1 cellular context compared by ENCODE assay signal in the genomic region with DNA sequence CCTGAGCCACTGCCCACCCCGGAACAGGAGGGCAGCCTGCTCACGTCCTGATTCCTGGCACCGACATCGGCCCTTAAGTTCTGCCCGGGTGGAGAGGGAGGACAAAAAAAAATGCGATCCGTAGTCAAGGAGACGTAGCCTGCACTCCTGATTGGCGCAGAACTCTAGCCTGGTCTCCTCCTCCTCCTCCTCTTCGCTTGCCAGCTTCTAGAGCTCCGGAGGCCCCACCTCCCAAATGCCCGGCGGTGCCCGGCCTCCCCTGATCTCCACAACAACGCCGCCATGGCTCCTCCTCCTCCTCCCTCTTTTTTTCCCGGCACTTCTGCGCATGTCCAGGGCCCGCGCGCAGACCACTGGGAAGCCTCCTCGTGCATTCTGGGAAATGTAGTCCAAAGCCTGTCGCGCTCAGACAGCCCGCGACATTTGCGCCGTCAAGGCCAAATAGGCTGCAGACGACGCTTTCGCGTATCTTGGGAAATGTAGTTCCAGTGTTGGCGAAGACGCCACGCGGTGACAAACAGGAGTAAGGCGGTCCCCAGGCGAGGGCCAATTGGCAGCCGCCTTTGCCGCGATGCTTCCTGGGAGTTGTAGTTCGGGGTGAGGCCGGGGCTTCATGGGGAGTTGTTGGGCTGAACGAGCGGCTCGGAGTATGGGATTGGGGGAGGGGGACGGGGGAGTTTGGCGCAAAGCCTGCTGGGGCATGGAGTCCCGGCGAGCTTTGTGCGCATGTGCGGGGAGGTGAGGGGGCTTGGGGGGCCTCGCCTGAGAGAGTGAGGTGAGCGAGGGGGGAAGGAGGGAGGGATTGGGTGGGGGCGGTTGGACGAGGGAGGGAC.
TF ChIP-seq lines count a peak whose summit lies in the region.

A gene (plus strand): TSS at position 705 of the 833 bp plus-strand sequence. CDS start 5,625 bp downstream, outside the sequence.

TF ChIP-seq in HepG2, 621 proteins besides CTCF, POLR2A, EP300 and RAD21 (continued from another document and continues in another):
- TF ChIP-seq, protein P1, sequence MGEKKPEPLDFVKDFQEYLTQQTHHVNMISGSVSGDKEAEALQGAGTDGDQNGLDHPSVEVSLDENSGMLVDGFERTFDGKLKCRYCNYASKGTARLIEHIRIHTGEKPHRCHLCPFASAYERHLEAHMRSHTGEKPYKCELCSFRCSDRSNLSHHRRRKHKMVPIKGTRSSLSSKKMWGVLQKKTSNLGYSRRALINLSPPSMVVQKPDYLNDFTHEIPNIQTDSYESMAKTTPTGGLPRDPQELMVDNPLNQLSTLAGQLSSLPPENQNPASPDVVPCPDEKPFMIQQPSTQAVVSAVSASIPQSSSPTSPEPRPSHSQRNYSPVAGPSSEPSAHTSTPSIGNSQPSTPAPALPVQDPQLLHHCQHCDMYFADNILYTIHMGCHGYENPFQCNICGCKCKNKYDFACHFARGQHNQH (CRISPR knock-in tag; IDR thresholded peaks at IDR 0.05): peak; percentile 20; the same call in 1 of the 2 replicates
- peak; percentile 67 for TF ChIP-seq FOXK1 (CRISPR knock-in tag; IDR thresholded peaks at IDR 0.05; ENCODE audit: borderline replicate concordance, low read depth)
- TF ChIP-seq ZNF644 (CRISPR knock-in tag; IDR thresholded peaks at IDR 0.05; ENCODE audit: low read depth): no peak
- TF ChIP-seq ELF3 (CRISPR knock-in tag; IDR thresholded peaks at IDR 0.05): peak; percentile 56; the same call in 1 of the 2 replicates
- TF ChIP-seq XRCC5 (optimal IDR thresholded peaks at IDR 0.05; ENCODE audit: low read length): peak; percentile 53
- TF ChIP-seq MAFK (conservative IDR thresholded peaks at IDR 0.05 in 1 of 2, IDR thresholded peaks at IDR 0.05 in 1 of 2; ENCODE audit: low read length in 2 of 2): peak in 1 of 2 experiments; percentile 2; a peak in 1 of 4 replicates
- peak; percentile 80; the same call in 1 of the 2 replicates for TF ChIP-seq SALL2 (CRISPR knock-in tag; IDR thresholded peaks at IDR 0.05)
- peak; percentile 91 for TF ChIP-seq HNRNPL (IDR thresholded peaks at IDR 0.05; ENCODE audit: low read depth, low read length)
- TF ChIP-seq, protein P2, sequence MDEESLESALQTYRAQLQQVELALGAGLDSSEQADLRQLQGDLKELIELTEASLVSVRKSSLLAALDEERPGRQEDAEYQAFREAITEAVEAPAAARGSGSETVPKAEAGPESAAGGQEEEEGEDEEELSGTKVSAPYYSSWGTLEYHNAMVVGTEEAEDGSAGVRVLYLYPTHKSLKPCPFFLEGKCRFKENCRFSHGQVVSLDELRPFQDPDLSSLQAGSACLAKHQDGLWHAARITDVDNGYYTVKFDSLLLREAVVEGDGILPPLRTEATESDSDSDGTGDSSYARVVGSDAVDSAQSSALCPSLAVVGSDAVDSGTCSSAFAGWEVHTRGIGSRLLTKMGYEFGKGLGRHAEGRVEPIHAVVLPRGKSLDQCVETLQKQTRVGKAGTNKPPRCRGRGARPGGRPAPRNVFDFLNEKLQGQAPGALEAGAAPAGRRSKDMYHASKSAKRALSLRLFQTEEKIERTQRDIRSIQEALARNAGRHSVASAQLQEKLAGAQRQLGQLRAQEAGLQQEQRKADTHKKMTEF (CRISPR knock-in tag; IDR thresholded peaks at IDR 0.05): peak; percentile 49
- no peak for TF ChIP-seq ZNF557 (CRISPR knock-in tag; IDR thresholded peaks at IDR 0.05)
- TF ChIP-seq GLI4 (CRISPR knock-in tag; IDR thresholded peaks at IDR 0.05; ENCODE audit: borderline replicate concordance): no peak
- no peak; the same call in 1 of the 2 replicates for TF ChIP-seq SIN3B (IDR thresholded peaks at IDR 0.05; ENCODE audit: low read length)
- no peak for TF ChIP-seq ZNF225 (CRISPR knock-in tag; IDR thresholded peaks at IDR 0.05)
- TF ChIP-seq GATAD1 (CRISPR knock-in tag; IDR thresholded peaks at IDR 0.05): peak; percentile 82
- TF ChIP-seq, protein P3, sequence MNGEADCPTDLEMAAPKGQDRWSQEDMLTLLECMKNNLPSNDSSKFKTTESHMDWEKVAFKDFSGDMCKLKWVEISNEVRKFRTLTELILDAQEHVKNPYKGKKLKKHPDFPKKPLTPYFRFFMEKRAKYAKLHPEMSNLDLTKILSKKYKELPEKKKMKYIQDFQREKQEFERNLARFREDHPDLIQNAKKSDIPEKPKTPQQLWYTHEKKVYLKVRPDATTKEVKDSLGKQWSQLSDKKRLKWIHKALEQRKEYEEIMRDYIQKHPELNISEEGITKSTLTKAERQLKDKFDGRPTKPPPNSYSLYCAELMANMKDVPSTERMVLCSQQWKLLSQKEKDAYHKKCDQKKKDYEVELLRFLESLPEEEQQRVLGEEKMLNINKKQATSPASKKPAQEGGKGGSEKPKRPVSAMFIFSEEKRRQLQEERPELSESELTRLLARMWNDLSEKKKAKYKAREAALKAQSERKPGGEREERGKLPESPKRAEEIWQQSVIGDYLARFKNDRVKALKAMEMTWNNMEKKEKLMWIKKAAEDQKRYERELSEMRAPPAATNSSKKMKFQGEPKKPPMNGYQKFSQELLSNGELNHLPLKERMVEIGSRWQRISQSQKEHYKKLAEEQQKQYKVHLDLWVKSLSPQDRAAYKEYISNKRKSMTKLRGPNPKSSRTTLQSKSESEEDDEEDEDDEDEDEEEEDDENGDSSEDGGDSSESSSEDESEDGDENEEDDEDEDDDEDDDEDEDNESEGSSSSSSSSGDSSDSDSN (CRISPR knock-in tag; IDR thresholded peaks at IDR 0.05): peak; percentile 40; the same call in 1 of the 2 replicates
- TF ChIP-seq ZNF24 (IDR thresholded peaks at IDR 0.05): no peak
- peak; percentile 51; the same call in 1 of the 2 replicates for TF ChIP-seq FOXC1 (CRISPR knock-in tag; IDR thresholded peaks at IDR 0.05; ENCODE audit: borderline replicate concordance)
- TF ChIP-seq CBX5 (CRISPR knock-in tag; IDR thresholded peaks at IDR 0.05; ENCODE audit: borderline replicate concordance): no peak
- TF ChIP-seq CHD2 (IDR thresholded peaks at IDR 0.05; ENCODE audit: low read depth, low read length): peak; percentile 90
- 0 out of 2 replicates have a peak, but pooled peaks have one; percentile 28 for TF ChIP-seq DR1 (CRISPR knock-in tag; IDR thresholded peaks at IDR 0.05)
- TF ChIP-seq RBM22 (optimal IDR thresholded peaks at IDR 0.05; ENCODE audit: low read length): no peak
- TF ChIP-seq POGZ (CRISPR knock-in tag; IDR thresholded peaks at IDR 0.05): peak; percentile 74
- TF ChIP-seq ZKSCAN8 (CRISPR knock-in tag; IDR thresholded peaks at IDR 0.05; ENCODE audit: borderline replicate concordance): peak; percentile 26; the same call in 1 of the 2 replicates
- no peak for TF ChIP-seq NONO (IDR thresholded peaks at IDR 0.05)
- peak; percentile 34; the same call in 1 of the 2 replicates for TF ChIP-seq NONO (CRISPR knock-in tag; conservative IDR thresholded peaks at IDR 0.05)
- TF ChIP-seq, protein P4, sequence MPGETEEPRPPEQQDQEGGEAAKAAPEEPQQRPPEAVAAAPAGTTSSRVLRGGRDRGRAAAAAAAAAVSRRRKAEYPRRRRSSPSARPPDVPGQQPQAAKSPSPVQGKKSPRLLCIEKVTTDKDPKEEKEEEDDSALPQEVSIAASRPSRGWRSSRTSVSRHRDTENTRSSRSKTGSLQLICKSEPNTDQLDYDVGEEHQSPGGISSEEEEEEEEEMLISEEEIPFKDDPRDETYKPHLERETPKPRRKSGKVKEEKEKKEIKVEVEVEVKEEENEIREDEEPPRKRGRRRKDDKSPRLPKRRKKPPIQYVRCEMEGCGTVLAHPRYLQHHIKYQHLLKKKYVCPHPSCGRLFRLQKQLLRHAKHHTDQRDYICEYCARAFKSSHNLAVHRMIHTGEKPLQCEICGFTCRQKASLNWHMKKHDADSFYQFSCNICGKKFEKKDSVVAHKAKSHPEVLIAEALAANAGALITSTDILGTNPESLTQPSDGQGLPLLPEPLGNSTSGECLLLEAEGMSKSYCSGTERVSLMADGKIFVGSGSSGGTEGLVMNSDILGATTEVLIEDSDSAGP (CRISPR knock-in tag; IDR thresholded peaks at IDR 0.05; ENCODE audit: borderline replicate concordance): peak; percentile 70; the same call in 1 of the 2 replicates
- 0 out of 2 replicates have a peak, but pooled peaks have one; percentile 47 for TF ChIP-seq ZNF235 (CRISPR knock-in tag; IDR thresholded peaks at IDR 0.05; ENCODE audit: borderline replicate concordance)
- TF ChIP-seq, protein P5, sequence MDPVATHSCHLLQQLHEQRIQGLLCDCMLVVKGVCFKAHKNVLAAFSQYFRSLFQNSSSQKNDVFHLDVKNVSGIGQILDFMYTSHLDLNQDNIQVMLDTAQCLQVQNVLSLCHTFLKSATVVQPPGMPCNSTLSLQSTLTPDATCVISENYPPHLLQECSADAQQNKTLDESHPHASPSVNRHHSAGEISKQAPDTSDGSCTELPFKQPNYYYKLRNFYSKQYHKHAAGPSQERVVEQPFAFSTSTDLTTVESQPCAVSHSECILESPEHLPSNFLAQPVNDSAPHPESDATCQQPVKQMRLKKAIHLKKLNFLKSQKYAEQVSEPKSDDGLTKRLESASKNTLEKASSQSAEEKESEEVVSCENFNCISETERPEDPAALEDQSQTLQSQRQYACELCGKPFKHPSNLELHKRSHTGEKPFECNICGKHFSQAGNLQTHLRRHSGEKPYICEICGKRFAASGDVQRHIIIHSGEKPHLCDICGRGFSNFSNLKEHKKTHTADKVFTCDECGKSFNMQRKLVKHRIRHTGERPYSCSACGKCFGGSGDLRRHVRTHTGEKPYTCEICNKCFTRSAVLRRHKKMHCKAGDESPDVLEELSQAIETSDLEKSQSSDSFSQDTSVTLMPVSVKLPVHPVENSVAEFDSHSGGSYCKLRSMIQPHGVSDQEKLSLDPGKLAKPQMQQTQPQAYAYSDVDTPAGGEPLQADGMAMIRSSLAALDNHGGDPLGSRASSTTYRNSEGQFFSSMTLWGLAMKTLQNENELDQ (CRISPR knock-in tag; IDR thresholded peaks at IDR 0.05; ENCODE audit: borderline replicate concordance): no peak
- TF ChIP-seq MAZ (IDR thresholded peaks at IDR 0.05; ENCODE audit: borderline replicate concordance, low read depth, low read length): peak; percentile 33; the same call in 1 of the 2 replicates
- peak; percentile 45; the same call in 1 of the 2 replicates for TF ChIP-seq MAZ (CRISPR knock-in tag; IDR thresholded peaks at IDR 0.05; ENCODE audit: low read depth)
- TF ChIP-seq, protein P6, sequence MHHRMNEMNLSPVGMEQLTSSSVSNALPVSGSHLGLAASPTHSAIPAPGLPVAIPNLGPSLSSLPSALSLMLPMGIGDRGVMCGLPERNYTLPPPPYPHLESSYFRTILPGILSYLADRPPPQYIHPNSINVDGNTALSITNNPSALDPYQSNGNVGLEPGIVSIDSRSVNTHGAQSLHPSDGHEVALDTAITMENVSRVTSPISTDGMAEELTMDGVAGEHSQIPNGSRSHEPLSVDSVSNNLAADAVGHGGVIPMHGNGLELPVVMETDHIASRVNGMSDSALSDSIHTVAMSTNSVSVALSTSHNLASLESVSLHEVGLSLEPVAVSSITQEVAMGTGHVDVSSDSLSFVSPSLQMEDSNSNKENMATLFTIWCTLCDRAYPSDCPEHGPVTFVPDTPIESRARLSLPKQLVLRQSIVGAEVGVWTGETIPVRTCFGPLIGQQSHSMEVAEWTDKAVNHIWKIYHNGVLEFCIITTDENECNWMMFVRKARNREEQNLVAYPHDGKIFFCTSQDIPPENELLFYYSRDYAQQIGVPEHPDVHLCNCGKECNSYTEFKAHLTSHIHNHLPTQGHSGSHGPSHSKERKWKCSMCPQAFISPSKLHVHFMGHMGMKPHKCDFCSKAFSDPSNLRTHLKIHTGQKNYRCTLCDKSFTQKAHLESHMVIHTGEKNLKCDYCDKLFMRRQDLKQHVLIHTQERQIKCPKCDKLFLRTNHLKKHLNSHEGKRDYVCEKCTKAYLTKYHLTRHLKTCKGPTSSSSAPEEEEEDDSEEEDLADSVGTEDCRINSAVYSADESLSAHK (CRISPR knock-in tag; IDR thresholded peaks at IDR 0.05; ENCODE audit: borderline replicate concordance): no peak
- TF ChIP-seq, protein P7, sequence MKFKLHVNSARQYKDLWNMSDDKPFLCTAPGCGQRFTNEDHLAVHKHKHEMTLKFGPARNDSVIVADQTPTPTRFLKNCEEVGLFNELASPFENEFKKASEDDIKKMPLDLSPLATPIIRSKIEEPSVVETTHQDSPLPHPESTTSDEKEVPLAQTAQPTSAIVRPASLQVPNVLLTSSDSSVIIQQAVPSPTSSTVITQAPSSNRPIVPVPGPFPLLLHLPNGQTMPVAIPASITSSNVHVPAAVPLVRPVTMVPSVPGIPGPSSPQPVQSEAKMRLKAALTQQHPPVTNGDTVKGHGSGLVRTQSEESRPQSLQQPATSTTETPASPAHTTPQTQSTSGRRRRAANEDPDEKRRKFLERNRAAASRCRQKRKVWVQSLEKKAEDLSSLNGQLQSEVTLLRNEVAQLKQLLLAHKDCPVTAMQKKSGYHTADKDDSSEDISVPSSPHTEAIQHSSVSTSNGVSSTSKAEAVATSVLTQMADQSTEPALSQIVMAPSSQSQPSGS (CRISPR knock-in tag; IDR thresholded peaks at IDR 0.05): peak; percentile 77; the same call in 1 of the 2 replicates
- TF ChIP-seq ZEB1 (IDR thresholded peaks at IDR 0.05; ENCODE audit: insufficient replicate concordance, low read depth): no peak
- TF ChIP-seq ZKSCAN1 (IDR thresholded peaks at IDR 0.05; ENCODE audit: low read length): no peak
- TF ChIP-seq, protein P8, sequence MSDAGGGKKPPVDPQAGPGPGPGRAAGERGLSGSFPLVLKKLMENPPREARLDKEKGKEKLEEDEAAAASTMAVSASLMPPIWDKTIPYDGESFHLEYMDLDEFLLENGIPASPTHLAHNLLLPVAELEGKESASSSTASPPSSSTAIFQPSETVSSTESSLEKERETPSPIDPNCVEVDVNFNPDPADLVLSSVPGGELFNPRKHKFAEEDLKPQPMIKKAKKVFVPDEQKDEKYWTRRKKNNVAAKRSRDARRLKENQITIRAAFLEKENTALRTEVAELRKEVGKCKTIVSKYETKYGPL (CRISPR knock-in tag; IDR thresholded peaks at IDR 0.05): no peak
- TF ChIP-seq GABPA (IDR thresholded peaks at IDR 0.05; ENCODE audit: low read depth, low read length): peak; percentile 35
- peak; percentile 88 for TF ChIP-seq GABPA (CRISPR knock-in tag; IDR thresholded peaks at IDR 0.05; ENCODE audit: low read depth)
- peak; percentile 72; the same call in 1 of the 2 replicates for TF ChIP-seq ZFY (CRISPR knock-in tag; IDR thresholded peaks at IDR 0.05)
- no peak; the same call in 1 of the 2 replicates for TF ChIP-seq MIER2 (CRISPR knock-in tag; IDR thresholded peaks at IDR 0.05)
- TF ChIP-seq, protein P9, sequence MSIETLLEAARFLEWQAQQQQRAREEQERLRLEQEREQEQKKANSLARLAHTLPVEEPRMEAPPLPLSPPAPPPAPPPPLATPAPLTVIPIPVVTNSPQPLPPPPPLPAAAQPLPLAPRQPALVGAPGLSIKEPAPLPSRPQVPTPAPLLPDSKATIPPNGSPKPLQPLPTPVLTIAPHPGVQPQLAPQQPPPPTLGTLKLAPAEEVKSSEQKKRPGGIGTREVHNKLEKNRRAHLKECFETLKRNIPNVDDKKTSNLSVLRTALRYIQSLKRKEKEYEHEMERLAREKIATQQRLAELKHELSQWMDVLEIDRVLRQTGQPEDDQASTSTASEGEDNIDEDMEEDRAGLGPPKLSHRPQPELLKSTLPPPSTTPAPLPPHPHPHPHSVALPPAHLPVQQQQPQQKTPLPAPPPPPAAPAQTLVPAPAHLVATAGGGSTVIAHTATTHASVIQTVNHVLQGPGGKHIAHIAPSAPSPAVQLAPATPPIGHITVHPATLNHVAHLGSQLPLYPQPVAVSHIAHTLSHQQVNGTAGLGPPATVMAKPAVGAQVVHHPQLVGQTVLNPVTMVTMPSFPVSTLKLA (IDR thresholded peaks at IDR 0.05): peak; percentile 61
- peak; percentile 74 for TF ChIP-seq HOXA3 (CRISPR knock-in tag; IDR thresholded peaks at IDR 0.05)
- peak; percentile 100 for TF ChIP-seq CREM (IDR thresholded peaks at IDR 0.05)
- 0 out of 2 replicates have a peak, but pooled peaks have one; percentile 52 for TF ChIP-seq CREM (CRISPR knock-in tag; IDR thresholded peaks at IDR 0.05)
- TF ChIP-seq TARDBP (CRISPR knock-in tag; IDR thresholded peaks at IDR 0.05): peak; percentile 75
- TF ChIP-seq CCDC6 (CRISPR knock-in tag; IDR thresholded peaks at IDR 0.05): no peak
- peak; percentile 98 for TF ChIP-seq IRF2 (CRISPR knock-in tag; IDR thresholded peaks at IDR 0.05)
- TF ChIP-seq ZNF619 (CRISPR knock-in tag; IDR thresholded peaks at IDR 0.05): 0 out of 2 replicates have a peak, but pooled peaks have one; percentile 56
